ENCODE assay signal across 20 cellular contexts in the genomic region with DNA sequence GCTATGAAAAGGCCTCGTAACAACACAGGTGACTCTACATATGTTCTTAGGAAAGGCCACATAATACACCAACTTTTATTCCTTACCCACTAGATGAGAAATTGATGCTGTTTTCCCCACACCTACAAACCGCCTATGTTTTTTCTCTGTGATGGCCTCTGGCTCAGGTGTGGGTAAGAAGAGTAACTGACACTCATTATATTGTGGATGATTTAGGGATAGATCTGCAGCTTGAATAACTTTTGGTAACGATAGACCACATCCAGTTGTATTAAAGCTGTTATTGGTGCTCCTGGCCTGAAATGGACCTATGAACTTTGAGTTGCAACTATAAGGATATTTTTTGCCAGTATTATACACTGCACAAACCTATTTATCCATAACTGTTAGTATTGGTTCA. TPM values are rescaled to one million over a fixed set of nuclear protein-coding genes. Genes with fewer than 3 reads are reported as not detected.
DNase-seq lines count a peak whose midpoint lies in the region; ATAC-seq and TF ChIP-seq lines count a peak whose summit lies in the region.
"Had no signal": no experiment of that assay in that cellular context is flagged by ENCODE, and none has a peak within 500 bp of the region (broad histone marks: within the 10 kb centered on the region; RNA-seq: fewer than 3 reads in every experiment).

No MANE protein-coding gene starts in this region.

- H3K36me3 Mint-ChIP-seq in natural killer cell treated with Interleukin-12 subunit alpha and Interleukin-12 subunit beta and Interleukin-15 and Interleukin-18, amount 100 ng/mL, for 72 hours = peaks cover 35% of the 10 kb centered on the region
- peaks cover 5% of the 10 kb centered on the region for H3K36me3 Mint-ChIP-seq in natural killer cell
- peaks cover 36% of the 10 kb centered on the region for H3K36me3 Mint-ChIP-seq in chondrocyte (ENCODE audit: low read depth)
- peaks cover 90% of the 10 kb centered on the region for H3K36me3 Mint-ChIP-seq in Calu3 (ENCODE audit: insufficient read depth, unreplicated experiment)

- intact Hi-C loops in natural killer cell (cut with micrococcal nuclease) (loop anchor here (2.0 to 10.0 kb wide), 2 partner anchors 129 to 237 kb away; partner anchors contain the start of genes SPTY2D1 and TSG101), Calu3 (cut with micrococcal nuclease; ENCODE audit: unreplicated experiment) (loop anchor here (5.0 to 10.0 kb wide), 3 partner anchors 76 to 127 kb away; partner anchors contain the start of genes GTF2H1, HPS5 and TSG101)

- H3K27me3 ChIP-seq in RWPE2 (ENCODE audit: insufficient read depth, poor library complexity, severe bottlenecking) = no peaks in the 10 kb centered on the region
- H3K27me3 ChIP-seq: BE2C, upper lobe of right lung had no signal

- no peaks in the 10 kb centered on the region for H3K9me3 ChIP-seq in RWPE2 (ENCODE audit: severe bottlenecking)
- H3K9me3 ChIP-seq: BE2C, upper lobe of right lung had no signal

- H3K4me1 Mint-ChIP-seq in natural killer cell treated with Interleukin-12 subunit alpha and Interleukin-12 subunit beta and Interleukin-15 and Interleukin-18, amount 100 ng/mL, for 72 hours (ENCODE audit: low read depth in 2 of 2) = peaks cover 31 to 35% of the 10 kb centered on the region in 2 donors
- peaks cover 32 to 57% of the 10 kb centered on the region in 2 donors for H3K4me1 Mint-ChIP-seq in natural killer cell
- H3K4me1 Mint-ChIP-seq in chondrocyte (ENCODE audit: low read depth) = peaks cover 40% of the 10 kb centered on the region
- no peaks in the 10 kb centered on the region for H3K4me1 Mint-ChIP-seq in Calu3 (ENCODE audit: low read depth, unreplicated experiment)

- ATAC-seq in natural killer cell treated with Interleukin-12 subunit alpha and Interleukin-12 subunit beta and Interleukin-15 and Interleukin-18, amount 100 ng/mL, for 72 hours = no peak
- no peak for ATAC-seq in natural killer cell
- ATAC-seq in RWPE2 (ENCODE audit: low read depth) = no peak
- no peak for ATAC-seq in GM19455 (IDR thresholded peaks at IDR 0.05; ENCODE audit: unreplicated experiment)
- ATAC-seq: stimulated activated naive B cell treated with anti-CD40 and anti-IgM and Interleukin-4, amounts not matched to agents 10 μg/mL and 1 μg/mL and 100 μg/mL, for 72 hours; upper lobe of right lung had no signal

- TF ChIP-seq CTCF in natural killer cell (IDR thresholded peaks at IDR 0.05) (no peak), RWPE2 (IDR thresholded peaks at IDR 0.05; ENCODE audit: poor library complexity, severe bottlenecking) (no peak), chondrocyte (IDR thresholded peaks at IDR 0.05) (no peak), Calu3 (IDR thresholded peaks at IDR 0.05; ENCODE audit: unreplicated experiment) (no peak)

- BruUV-seq in Calu3 (replicated peaks; lab: Mats Ljungman, UMichigan) = no TSS peak

- CTCF ChIA-PET in Calu3 (lab: Charles Lee) = no interaction called here

- H3K27ac Mint-ChIP-seq in natural killer cell treated with Interleukin-12 subunit alpha and Interleukin-12 subunit beta and Interleukin-15 and Interleukin-18, amount 100 ng/mL, for 72 hours = peak overlapping the region; percentile 15 to 66
- peak overlapping the region in 1 of 2 donors; percentile 4 for H3K27ac Mint-ChIP-seq in natural killer cell
- H3K27ac Mint-ChIP-seq in chondrocyte (ENCODE audit: unreplicated experiment) = peak overlapping the region; percentile 57
- H3K27ac Mint-ChIP-seq in Calu3 (ENCODE audit: unreplicated experiment) = no peak overlapping the region
- H3K27ac Mint-ChIP-seq: memory B cell; stimulated activated naive B cell treated with anti-CD40 and anti-IgM and Interleukin-4, amounts not matched to agents 10 μg/mL and 1 μg/mL and 100 μg/mL, for 72 hours had no signal

- no peak for DNase-seq in natural killer cell treated with Interleukin-12 subunit alpha and Interleukin-12 subunit beta and Interleukin-15 and Interleukin-18, amount 100 ng/mL, for 72 hours (ENCODE audit: low spot score)
- DNase-seq in natural killer cell = no peak
- no peak for DNase-seq in RWPE2 (ENCODE audit: low spot score)
- DNase-seq in chondrocyte (ENCODE audit: low spot score) = no peak
- no peak for DNase-seq in Calu3
- DNase-seq in NCI-H1105 (lab: John Stamatoyannopoulos, UW) = no peak
- DNase-seq: amygdala; BE2C; NCI-H1092; NCI-H2171 treated with DMSO at 0.1 percent for 48 hours; nucleus accumbens; Right ventricle myocardium superior; stimulated activated naive B cell treated with anti-CD40 and anti-IgM and Interleukin-4, amounts not matched to agents 10 μg/mL and 1 μg/mL and 100 μg/mL, for 72 hours; upper lobe of right lung had no signal

- peaks cover 22% of the 10 kb centered on the region for H3K4me1 ChIP-seq in RWPE2 (ENCODE audit: insufficient read depth, poor library complexity, severe bottlenecking)

- peak overlapping the region; percentile 57 for H3K4me3 Mint-ChIP-seq in natural killer cell treated with Interleukin-12 subunit alpha and Interleukin-12 subunit beta and Interleukin-15 and Interleukin-18, amount 100 ng/mL, for 72 hours
- H3K4me3 Mint-ChIP-seq in natural killer cell (no peak overlapping the region), chondrocyte (ENCODE audit: unreplicated experiment) (peak overlapping the region; percentile 98), Calu3 (ENCODE audit: low read depth, unreplicated experiment) (no peak overlapping the region)
- H3K4me3 Mint-ChIP-seq: memory B cell had no signal

- H3K9me3 Mint-ChIP-seq in natural killer cell treated with Interleukin-12 subunit alpha and Interleukin-12 subunit beta and Interleukin-15 and Interleukin-18, amount 100 ng/mL, for 72 hours = no peaks in the 10 kb centered on the region
- H3K9me3 Mint-ChIP-seq in natural killer cell = no peaks in the 10 kb centered on the region
- H3K9me3 Mint-ChIP-seq in chondrocyte (ENCODE audit: low read depth) = no peaks in the 10 kb centered on the region
- no peaks in the 10 kb centered on the region for H3K9me3 Mint-ChIP-seq in Calu3 (ENCODE audit: low read depth, unreplicated experiment)
- H3K9me3 Mint-ChIP-seq: memory B cell; stimulated activated naive B cell treated with anti-CD40 and anti-IgM and Interleukin-4, amounts not matched to agents 10 μg/mL and 1 μg/mL and 100 μg/mL, for 72 hours had no signal

- H3K36me3 ChIP-seq in RWPE2 (ENCODE audit: low read depth) = peaks cover 76% of the 10 kb centered on the region
- H3K36me3 ChIP-seq: BE2C had no signal

- H3K27me3 Mint-ChIP-seq in natural killer cell treated with Interleukin-12 subunit alpha and Interleukin-12 subunit beta and Interleukin-15 and Interleukin-18, amount 100 ng/mL, for 72 hours = no peaks in the 10 kb centered on the region
- no peaks in the 10 kb centered on the region for H3K27me3 Mint-ChIP-seq in natural killer cell (ENCODE audit: low read depth in 2 of 2)
- H3K27me3 Mint-ChIP-seq in chondrocyte (ENCODE audit: low read depth) = no peaks in the 10 kb centered on the region
- H3K27me3 Mint-ChIP-seq in Calu3 (ENCODE audit: unreplicated experiment) = no peaks in the 10 kb centered on the region
- H3K27me3 Mint-ChIP-seq: memory B cell; stimulated activated naive B cell treated with anti-CD40 and anti-IgM and Interleukin-4, amounts not matched to agents 10 μg/mL and 1 μg/mL and 100 μg/mL, for 72 hours had no signal

- H3K27ac ChIP-seq in RWPE2 (ENCODE audit: poor library complexity, severe bottlenecking) = peak overlapping the region; percentile 96
- H3K27ac ChIP-seq: upper lobe of right lung had no signal

- H3K4me3 ChIP-seq in RWPE2 (ENCODE audit: severe bottlenecking) = no peak overlapping the region
- H3K4me3 ChIP-seq: upper lobe of right lung had no signal

RNA-seq across cellular contexts. Expression of gene LDHA, which starts 3.6 kb away (rescaled TPM):
- 1,000 to 10,000 TPM in 1 of 2 donors, 100 to 1,000 TPM in 1; 958 to 1,144 TPM for total RNA-seq in natural killer cell treated with Interleukin-12 subunit alpha and Interleukin-12 subunit beta and Interleukin-15 and Interleukin-18, amount 100 ng/mL, for 72 hours
- 100 to 1,000 TPM; 217 to 275 (median 228) TPM for total RNA-seq in natural killer cell
- total RNA-seq in chondrocyte = 427 to 1,078 TPM (median 1,049 TPM) in 3 replicates
- 635 and 721 TPM in 2 replicates for total RNA-seq in Calu3 (2022)

RNA-seq across cellular contexts. Expression of gene LDHC, which starts 14.2 kb away (rescaled TPM):
- total RNA-seq in natural killer cell treated with Interleukin-12 subunit alpha and Interleukin-12 subunit beta and Interleukin-15 and Interleukin-18, amount 100 ng/mL, for 72 hours = not detected
- not detected for total RNA-seq in natural killer cell
- total RNA-seq in chondrocyte = 0.26 to 0.62 TPM (median 0.48 TPM) in 3 replicates
- total RNA-seq in Calu3 (2022) = not detected in 2 replicates
- total RNA-seq: activated CD8-positive, alpha-beta memory T cell treated with anti-CD3 and anti-CD28 coated beads for 36 hours; Daoy; epithelial cell of proximal tubule; H4; Right ventricle myocardium superior; upper lobe of right lung had no signal

RNA-seq across cellular contexts. Expression of gene LDHAL6A, which starts 57.7 kb away (rescaled TPM):
- not detected for total RNA-seq in natural killer cell treated with Interleukin-12 subunit alpha and Interleukin-12 subunit beta and Interleukin-15 and Interleukin-18, amount 100 ng/mL, for 72 hours
- total RNA-seq in natural killer cell = under 1 TPM; 0.15 to 0.82 (median 0.72) TPM
- total RNA-seq in chondrocyte = not detected in 3 replicates
- not detected in 2 replicates for total RNA-seq in Calu3 (2022)
- total RNA-seq: activated CD8-positive, alpha-beta memory T cell treated with anti-CD3 and anti-CD28 coated beads for 36 hours; epithelial cell of proximal tubule; H4; Right ventricle myocardium superior; upper lobe of right lung had no signal

Comparison
In these comparisons a context has a peak if more than half of its experiments do, and no peak if none do; other contexts are left out.
1. H3K4me3 Mint-ChIP-seq: peak in natural killer cell treated with Interleukin-12 subunit alpha and Interleukin-12 subunit beta and Interleukin-15 and Interleukin-18, amount 100 ng/mL, for 72 hours (single experiment) and chondrocyte (single experiment); none in natural killer cell (single experiment) and Calu3 (single experiment).